In the genomic region with DNA sequence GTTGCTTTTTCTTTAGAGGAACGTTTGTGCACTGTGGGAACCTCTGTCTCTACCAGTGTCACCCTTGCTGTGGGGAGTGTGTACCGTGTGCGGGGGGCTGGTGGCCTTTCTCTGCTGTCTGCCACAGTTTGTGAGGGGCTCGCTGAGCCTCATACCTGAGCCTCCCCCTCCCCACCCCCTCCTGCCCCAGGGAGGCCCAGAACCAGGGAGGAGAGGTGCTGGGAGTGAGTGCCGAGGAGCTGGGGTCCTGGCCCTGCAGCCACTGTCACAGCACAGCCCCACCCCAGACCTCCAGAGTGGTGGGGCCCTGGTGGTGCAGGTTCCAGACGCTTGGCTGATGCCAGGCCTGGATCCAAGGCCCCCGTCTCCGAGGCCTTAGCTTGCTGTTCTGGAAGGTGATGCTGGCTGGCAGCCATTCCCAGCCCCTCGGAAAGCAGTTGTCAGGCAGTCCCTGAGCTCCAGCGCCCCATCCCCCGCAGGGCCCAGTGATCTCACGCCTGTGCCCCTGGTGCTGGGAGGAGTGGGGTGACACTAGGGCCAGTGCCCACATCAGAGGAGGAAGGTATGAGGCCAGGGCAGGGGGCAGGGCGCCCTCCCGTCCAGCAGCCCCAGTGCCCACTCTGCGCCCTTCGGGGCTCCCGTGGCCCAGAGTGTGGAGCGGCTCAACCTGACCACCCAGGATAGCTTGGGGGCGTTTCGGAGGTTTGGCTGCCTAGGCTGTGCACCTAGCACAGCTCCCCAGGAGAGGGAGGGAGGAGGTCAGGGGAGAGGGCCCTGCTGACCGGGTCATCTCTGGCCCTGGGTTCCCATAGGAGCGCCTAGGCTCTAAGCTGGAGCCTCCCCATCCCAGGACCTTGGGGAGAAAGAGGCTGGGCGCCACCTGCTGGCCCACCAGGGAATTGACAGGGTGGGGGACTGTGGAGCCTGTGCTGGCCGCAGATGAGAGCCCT, we compare ENCODE assay signal across 8 cellular contexts. TPM values are rescaled to one million over a fixed set of nuclear protein-coding genes. Genes with fewer than 3 reads are reported as not detected.
A peak's percentile ranks its signal among the peaks of the same experiment; 100 is the strongest.
DNase-seq lines count a peak whose midpoint lies in the region; ATAC-seq and TF ChIP-seq lines count a peak whose summit lies in the region.

No MANE protein-coding gene starts in this region.

- DNase-seq in NCI-H345 (lab: John Stamatoyannopoulos, UW) (peak; percentile 38), NCI-H345 treated with DMSO at 0.1 percent for 48 hours (lab: John Stamatoyannopoulos, UW; ENCODE audit: unreplicated experiment) (no peak), PC-9 (peak in 1 of 2 experiments; percentile 64), anterior cingulate cortex (lab: John Stamatoyannopoulos, UW) (peak in 33 of 58 donors; percentile 6 to 63 (median 28)), iPS-NIHi11 (ENCODE audit: low spot score) (peak; percentile 44), NCI-H146 treated with DMSO at 0.1 percent for 48 hours (lab: John Stamatoyannopoulos, UW; ENCODE audit: unreplicated experiment) (no peak)
- DNase-seq in stimulated activated CD4-positive, alpha-beta T cell treated with anti-CD3 and anti-CD28 coated beads, Interleukin-4, amount 100 ng/mL, for 24 hours: peak; percentile 50

- H2AFZ ChIP-seq in PC-9: no peak overlapping the region

- H3K9me3 ChIP-seq in PC-9 (ENCODE audit: insufficient read depth, low read depth): no peaks in the 10 kb centered on the region

- no peak overlapping the region for H3K4me2 ChIP-seq in PC-9

- no TSS peak for BruUV-seq in PC-9 (replicated peaks; lab: Mats Ljungman, UMichigan)

- intact Hi-C loops in PC-9 (cut with micrococcal nuclease; ENCODE audit: unreplicated experiment): loop anchor here (2.0 to 10.0 kb wide), 3 partner anchors 112 to 401 kb away; partner anchors contain the start of genes CHRND and PRSS56

- no peak overlapping the region for H3K27ac ChIP-seq in PC-9

- peaks cover 4% of the 10 kb centered on the region; the same call in 1 of the 2 replicates for H3F3A ChIP-seq in PC-9 (ENCODE audit: insufficient read depth, low read depth)

- no peaks in the 10 kb centered on the region for H3K4me1 ChIP-seq in PC-9 (replicated peaks; ENCODE audit: insufficient read depth)

- no peaks in the 10 kb centered on the region for H3K79me2 ChIP-seq in PC-9 (ENCODE audit: low read depth)

- H3K27me3 ChIP-seq in PC-9 (ENCODE audit: insufficient read depth, low read depth): no peaks in the 10 kb centered on the region

- H3K9me2 ChIP-seq in PC-9 (ENCODE audit: insufficient read depth): no peaks in the 10 kb centered on the region

- no peak overlapping the region for H3K4me3 ChIP-seq in PC-9

- ATAC-seq in HG02678 (IDR thresholded peaks at IDR 0.05; ENCODE audit: unreplicated experiment): no peak

- POLR2A ChIA-PET in PC-9 (lab: Charles Lee; ENCODE audit: unreplicated experiment): no interaction called here

- H4K20me1 ChIP-seq in PC-9 (ENCODE audit: insufficient read depth): peaks cover 14% of the 10 kb centered on the region; the same call in 1 of the 2 replicates

- no peaks in the 10 kb centered on the region for H3K36me3 ChIP-seq in PC-9 (ENCODE audit: low read depth)

- TF ChIP-seq CTCF in PC-9 (conservative IDR thresholded peaks at IDR 0.05): peak; percentile 79

- CTCF ChIA-PET in PC-9 (lab: Charles Lee): interaction anchor here (0.6 to 0.8 kb wide), 4 partner anchors 11 to 425 kb away, joined by 3 to 5 read pairs (median 4); no protein-coding TSS in a partner anchor

RNA-seq across cellular contexts. Expression of gene ALPP, which starts 53.0 kb away (rescaled TPM):
- total RNA-seq in PC-9 (2021): 47.5 and 57.8 TPM in 2 replicates

Comparison
In these comparisons a context has a peak if more than half of its experiments do, and no peak if none do; other contexts are left out.
1. DNase-seq: peak in NCI-H345 (single experiment), anterior cingulate cortex (33 of 58), iPS-NIHi11 (single experiment) and stimulated activated CD4-positive, alpha-beta T cell treated with anti-CD3 and anti-CD28 coated beads, Interleukin-4, amount 100 ng/mL, for 24 hours (single experiment); none in NCI-H345 treated with DMSO at 0.1 percent for 48 hours (single experiment) and NCI-H146 treated with DMSO at 0.1 percent for 48 hours (single experiment).